In genomic region chr7:153934629-153935028, GRCh38 we compare ENCODE assay signal across 21 cellular contexts.
DNase-seq lines count a peak whose midpoint lies in the region; ATAC-seq and TF ChIP-seq lines count a peak whose summit lies in the region.
"Had no signal": no experiment of that assay in that cellular context is flagged by ENCODE, and none has a peak within 500 bp of the region (broad histone marks: within the 10 kb centered on the region; RNA-seq: fewer than 3 reads in every experiment).

No MANE protein-coding gene starts in this region.

- no peaks in the 10 kb centered on the region for H3K9me3 Mint-ChIP-seq in activated CD8-positive, alpha-beta T cell treated with anti-CD3 and anti-CD28 coated beads for 36 hours

- no peaks in the 10 kb centered on the region for H3K27me3 Mint-ChIP-seq in activated CD8-positive, alpha-beta T cell treated with anti-CD3 and anti-CD28 coated beads for 36 hours

- no peaks in the 10 kb centered on the region for H3K27me3 ChIP-seq in body of pancreas

- no peak for TF ChIP-seq POLR2A in body of pancreas (IDR thresholded peaks at IDR 0.05)

- no peaks in the 10 kb centered on the region for H3K36me3 ChIP-seq in body of pancreas (replicated peaks in 1 of 2; ENCODE audit: insufficient read depth in 1 of 2, low read depth in 2 of 2)

- intact Hi-C loops in body of pancreas (cut with DNase I), result no loop called here
- intact Hi-C loops in activated CD8-positive, alpha-beta T cell treated with anti-CD3 and anti-CD28 coated beads for 36 hours (cut with micrococcal nuclease), result no loop called here

- H3K27ac Mint-ChIP-seq in activated CD8-positive, alpha-beta T cell treated with anti-CD3 and anti-CD28 coated beads for 36 hours, result no peak overlapping the region
- H3K27ac Mint-ChIP-seq: CD14-positive monocyte, GM23338 had no signal

- H3K36me3 Mint-ChIP-seq in activated CD8-positive, alpha-beta T cell treated with anti-CD3 and anti-CD28 coated beads for 36 hours (ENCODE audit: low read depth), result no peaks in the 10 kb centered on the region
- H3K36me3 Mint-ChIP-seq: CD14-positive monocyte had no signal

- 55 to 59% methylated on average over 5 to 10 of the region's 10 CpGs for WGBS in body of pancreas, 2 donors

- TF ChIP-seq CTCF in body of pancreas (IDR thresholded peaks at IDR 0.05), result no peak
- no peak for TF ChIP-seq CTCF in activated CD8-positive, alpha-beta T cell treated with anti-CD3 and anti-CD28 coated beads for 36 hours (IDR thresholded peaks at IDR 0.05)

- no peaks in the 10 kb centered on the region for H3K4me1 ChIP-seq in body of pancreas

- peak; percentile 14 for DNase-seq in DMS 273 (lab: John Stamatoyannopoulos, UW; ENCODE audit: unreplicated experiment)
- DNase-seq in DMS 273 treated with DMSO at 0.1 percent for 48 hours (lab: John Stamatoyannopoulos, UW), result no peak
- peak; percentile 15 for DNase-seq in NCI-H1092 treated with DMSO at 0.1 percent for 48 hours (lab: John Stamatoyannopoulos, UW)
- peak in 3 of 4 donors; percentile 23 to 44 (median 31) for DNase-seq in body of pancreas
- DNase-seq in left kidney (ENCODE audit: low read depth, low spot score), result peak; percentile 54
- no peak for DNase-seq in activated CD8-positive, alpha-beta T cell treated with anti-CD3 and anti-CD28 coated beads for 36 hours
- DNase-seq in activated CD4-positive, CD25-positive, alpha-beta regulatory T cell treated with anti-CD3 and anti-CD28 coated beads, Interleukin-2, amount 50 U/mL, for 72 hours, result no peak
- DNase-seq: AML-193; HCEC 1CT; NCI-H1105 treated with DMSO at 0.1 percent for 48 hours; NCI-H187; NCI-H446; NCI-H526 treated with DMSO at 0.1 percent for 48 hours; NK-92 treated with Interleukin-12 subunit alpha and Interleukin-12 subunit beta, amount 100 ng/mL, for 24 hours; SHP77; T-helper 1 cell had no signal

- no peak overlapping the region for H3K27ac ChIP-seq in body of pancreas
- H3K27ac ChIP-seq: 22Rv1 had no signal

- H3K4me3 Mint-ChIP-seq in activated CD8-positive, alpha-beta T cell treated with anti-CD3 and anti-CD28 coated beads for 36 hours, result no peak overlapping the region
- H3K4me3 Mint-ChIP-seq: CD14-positive monocyte, GM23338 had no signal

- no peaks in the 10 kb centered on the region for H3K4me1 Mint-ChIP-seq in activated CD8-positive, alpha-beta T cell treated with anti-CD3 and anti-CD28 coated beads for 36 hours (ENCODE audit: low read depth)
- H3K4me1 Mint-ChIP-seq: CD14-positive monocyte had no signal

- H3K9me3 ChIP-seq in body of pancreas, result no peaks in the 10 kb centered on the region

- POLR2A ChIA-PET in activated CD8-positive, alpha-beta T cell treated with anti-CD3 and anti-CD28 coated beads for 36 hours (lab: Charles Lee), result no interaction called here

- H3K4me3 ChIP-seq in body of pancreas, result no peak overlapping the region
- H3K4me3 ChIP-seq: GM12878, GM23338 had no signal

- CTCF ChIA-PET in activated CD8-positive, alpha-beta T cell treated with anti-CD3 and anti-CD28 coated beads for 36 hours (lab: Charles Lee), result no interaction called here

- ATAC-seq in body of pancreas (no peak), GM18868 (IDR thresholded peaks at IDR 0.05; ENCODE audit: unreplicated experiment) (no peak)
- no peak for ATAC-seq in activated CD8-positive, alpha-beta T cell treated with anti-CD3 and anti-CD28 coated beads for 36 hours
- ATAC-seq: GM12878 had no signal

Comparison
In these comparisons a context has a peak if more than half of its experiments do, and no peak if none do; other contexts are left out.
1. DNase-seq: peak in DMS 273 (single experiment), NCI-H1092 treated with DMSO at 0.1 percent for 48 hours (single experiment), body of pancreas (3 of 4) and left kidney (single experiment); none in DMS 273 treated with DMSO at 0.1 percent for 48 hours (single experiment), activated CD8-positive, alpha-beta T cell treated with anti-CD3 and anti-CD28 coated beads for 36 hours (single experiment) and activated CD4-positive, CD25-positive, alpha-beta regulatory T cell treated with anti-CD3 and anti-CD28 coated beads, Interleukin-2, amount 50 U/mL, for 72 hours (single experiment).